In the genomic region with DNA sequence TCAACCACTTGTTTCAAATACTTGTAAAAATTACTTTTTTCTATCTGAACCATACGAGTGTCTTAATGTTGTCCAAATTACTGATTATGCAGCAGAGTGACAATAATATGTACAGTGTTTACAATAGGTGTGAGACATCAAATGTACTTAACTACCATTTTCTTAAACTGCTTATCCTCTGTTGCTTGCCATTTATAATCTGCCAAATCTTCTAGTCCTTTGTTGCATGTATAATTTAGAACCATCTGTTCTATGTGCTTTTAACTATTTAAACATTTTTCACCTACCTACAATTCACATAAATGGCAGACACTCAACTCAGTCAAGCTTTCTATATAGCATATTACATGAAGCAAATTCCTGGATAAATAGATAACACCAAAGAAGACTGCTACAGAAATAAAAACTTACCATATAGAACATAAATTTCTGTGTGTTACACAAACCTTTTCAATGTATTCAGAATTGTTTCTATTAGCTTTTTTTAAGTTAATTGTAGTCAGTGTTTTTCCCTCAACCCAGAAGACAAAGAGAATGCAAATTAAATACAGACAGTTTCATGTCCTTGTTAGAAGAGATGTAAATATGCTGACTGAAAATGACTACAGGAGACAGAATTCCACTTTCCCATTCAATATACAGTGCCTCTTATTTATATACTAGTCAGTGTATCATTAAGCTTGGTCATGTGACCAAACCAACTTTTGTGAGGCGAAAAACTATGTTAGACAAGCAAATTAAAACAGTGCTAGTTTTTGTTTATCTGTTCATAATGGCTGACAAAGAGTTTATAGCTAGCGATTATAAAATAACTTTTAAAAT, we compare ENCODE assay signal across 8 cellular contexts. TPM values are rescaled to one million over a fixed set of nuclear protein-coding genes. Genes with fewer than 3 reads are reported as not detected.
DNase-seq lines count a peak whose midpoint lies in the region; ATAC-seq, FAIRE-seq and TF ChIP-seq lines count a peak whose summit lies in the region.

No MANE protein-coding gene starts in this region.

- in situ Hi-C loops in GM12878 (cut with MboI), result no loop called here
- in situ Hi-C loops in HepG2 (cut with HindIII; ENCODE audit: extremely low pct_ligation_motif_present, low pct_unique_long_range_greater_than_20kb), result no loop called here

- TF ChIP-seq POLR2A in GM12878 (IDR thresholded peaks at IDR 0.05; ENCODE audit: low read depth, low read length), result no peak
- no peak for TF ChIP-seq POLR2A in HepG2 (IDR thresholded peaks at IDR 0.05; ENCODE audit: insufficient read depth in 1 of 2, low read depth in 2 of 2, low read length in 2 of 2)

- H2BK5ac ChIP-seq in trophoblast cell (ENCODE audit: low read depth, low read length, poor library complexity), result no peak overlapping the region

- no peak overlapping the region for H4K8ac ChIP-seq in trophoblast cell (ENCODE audit: low read depth, low read length)

- H3K4me2 ChIP-seq in MM.1S (ENCODE audit: low read depth, low read length) (peak overlapping the region; percentile 57), GM12878 (ENCODE audit: control insufficient read depth, insufficient read depth) (peak overlapping the region; percentile 71), HepG2 (ENCODE audit: low read depth, low read length) (peak overlapping the region; percentile 89), trophoblast cell (ENCODE audit: low read length) (no peak overlapping the region)

- H3K9me2 ChIP-seq in MM.1S (replicated peaks; ENCODE audit: insufficient read depth, low read length), result no peaks in the 10 kb centered on the region

- H3K27me3 Mint-ChIP-seq in Caco-2 (ENCODE audit: insufficient read depth, unreplicated experiment), result no peaks in the 10 kb centered on the region

- SMC1A ChIA-PET in GM12878 (lab: Charles Lee; ENCODE audit: uncharacterized antibody, unreplicated experiment), result interaction anchor here (0.9 to 2.2 kb wide), 10 partner anchors 8 to 324 kb away, joined by 3 to 6 read pairs (median 4); no protein-coding TSS in a partner anchor

- POLR2A ChIA-PET in Caco-2 (lab: Charles Lee), result no interaction called here
- POLR2A ChIA-PET in GM12878 (lab: Charles Lee), result interaction anchor here (0.7 to 1.9 kb wide), 3 partner anchors 12 to 287 kb away, joined by 3 to 4 read pairs (median 3); no protein-coding TSS in a partner anchor
- POLR2A ChIA-PET in HepG2 (lab: Yijun Ruan, JAX), result interaction anchor here (2.3 to 5.1 kb wide), 2 partner anchors 9 to 99 kb away, joined by 24 to 66 read pairs; partner anchors contain the start of gene MARCHF7

- H4K12ac ChIP-seq in trophoblast cell (ENCODE audit: low read depth, low read length), result no peak overlapping the region

- no peak overlapping the region for H3K23ac ChIP-seq in trophoblast cell (ENCODE audit: low read length)

- no peak overlapping the region for H4K91ac ChIP-seq in trophoblast cell (ENCODE audit: low read depth, low read length)

- DNase-seq in Caco-2, result no peak
- DNase-seq in MM.1S, result peak; percentile 35
- DNase-seq in GM12878 (ENCODE audit: low read depth, low spot score), result no peak
- no peak for DNase-seq in HepG2 (ENCODE audit: low spot score)
- DNase-seq in activated gamma-delta T cell treated with Interleukin-2 at 50 U/mL for 16 hours, result no peak
- DNase-seq in trophoblast cell, result no peak
- DNase-seq in GM10266 (ENCODE audit: extremely low spot score), result no peak

- CTCF ChIA-PET in Caco-2 (lab: Charles Lee) (interaction anchor here (0.7 to 1.9 kb wide), 2 partner anchors 13 to 56 kb away, joined by 3 to 7 read pairs; no protein-coding TSS in a partner anchor), GM12878 (lab: Yijun Ruan, JAX) (interaction anchor here (0.7 to 1.0 kb wide), 5 partner anchors 9 to 340 kb away, joined by 3 to 4 read pairs (median 3); no protein-coding TSS in a partner anchor), HepG2 (lab: Yijun Ruan, JAX; ENCODE audit: low intra/inter-chr PET ratio, low total read pairs) (no interaction called here)

- no peaks in the 10 kb centered on the region for H3K9me3 ChIP-seq in Caco-2
- no peaks in the 10 kb centered on the region for H3K9me3 ChIP-seq in MM.1S (replicated peaks; ENCODE audit: insufficient read depth, low read length)
- no peaks in the 10 kb centered on the region for H3K9me3 ChIP-seq in GM12878 (replicated peaks; ENCODE audit: control insufficient read depth, insufficient read depth, low read length)
- H3K9me3 ChIP-seq in HepG2 (ENCODE audit: low read length), result no peaks in the 10 kb centered on the region
- no peaks in the 10 kb centered on the region for H3K9me3 ChIP-seq in trophoblast cell (ENCODE audit: insufficient read depth, low read depth, low read length)

- H3K4me3 ChIP-seq in Caco-2 (ENCODE audit: low read depth, low read length), result peak overlapping the region; percentile 93
- H3K4me3 ChIP-seq in MM.1S (ENCODE audit: low read length), result peak overlapping the region; percentile 88
- H3K4me3 ChIP-seq in GM12878, result peak overlapping the region; percentile 70
- H3K4me3 ChIP-seq in HepG2 (replicated peaks in 1 of 3; ENCODE audit: insufficient read depth in 1 of 3, low read depth in 2 of 3, low read length in 3 of 3), result peak overlapping the region; percentile 76 to 100 (median 90); a peak in 5 of 6 replicates
- no peak overlapping the region for H3K4me3 ChIP-seq in trophoblast cell (ENCODE audit: low read depth, low read length)

- H2AK5ac ChIP-seq in trophoblast cell (ENCODE audit: low read length), result no peak overlapping the region

- peaks cover 13% of the 10 kb centered on the region for H3K79me2 ChIP-seq in MM.1S (ENCODE audit: low read length)
- peaks cover 33% of the 10 kb centered on the region for H3K79me2 ChIP-seq in GM12878 (ENCODE audit: control insufficient read depth, insufficient read depth, low read length)
- H3K79me2 ChIP-seq in HepG2 (ENCODE audit: insufficient read depth, low read length), result peaks cover 39% of the 10 kb centered on the region
- H3K79me2 ChIP-seq in trophoblast cell (ENCODE audit: control insufficient read depth, insufficient read depth, low read length, poor library complexity), result peaks cover 8% of the 10 kb centered on the region

- no peaks in the 10 kb centered on the region; the same call in 1 of the 2 replicates for H3K36me3 ChIP-seq in Caco-2 (ENCODE audit: control insufficient read depth, insufficient read depth, low read length)
- no peaks in the 10 kb centered on the region for H3K36me3 ChIP-seq in MM.1S (replicated peaks; ENCODE audit: insufficient read depth, low read length)
- no peaks in the 10 kb centered on the region for H3K36me3 ChIP-seq in GM12878 (ENCODE audit: control insufficient read depth in 2 of 2, insufficient read depth in 2 of 2, low read length in 1 of 2)
- H3K36me3 ChIP-seq in HepG2 (replicated peaks in 1 of 2; ENCODE audit: control insufficient read depth in 1 of 2, insufficient read depth in 2 of 2, low read length in 2 of 2), result no peaks in the 10 kb centered on the region
- no peaks in the 10 kb centered on the region for H3K36me3 ChIP-seq in trophoblast cell (ENCODE audit: control insufficient read depth in 1 of 2, insufficient read depth in 2 of 2, low read length in 2 of 2)

- peaks cover 11% of the 10 kb centered on the region for H3K79me1 ChIP-seq in trophoblast cell (ENCODE audit: low read length)

- peak overlapping the region; percentile 86 for H3K4me3 Mint-ChIP-seq in Caco-2 (ENCODE audit: unreplicated experiment)

- TF ChIP-seq RAD21 in GM12878 (IDR thresholded peaks at IDR 0.05; ENCODE audit: insufficient read depth, low read depth, low read length) (no peak), HepG2 (CRISPR knock-in tag; IDR thresholded peaks at IDR 0.05) (no peak)

- H4K20me1 ChIP-seq in MM.1S (ENCODE audit: insufficient read depth, low read length) (no peaks in the 10 kb centered on the region), GM12878 (ENCODE audit: control insufficient read depth, insufficient read depth) (no peaks in the 10 kb centered on the region), HepG2 (ENCODE audit: insufficient read depth, low read length) (no peaks in the 10 kb centered on the region)

- H3K18ac ChIP-seq in trophoblast cell (ENCODE audit: low read length), result no peak overlapping the region

- FAIRE-seq in GM12878 (lab: Jason Lieb, UNC) (no peak), HepG2 (lab: Jason Lieb, UNC) (no peak)

- 34% methylated on average over 3 of the region's 3 CpGs for WGBS in GM12878 (ENCODE audit: insufficient coverage, insufficient replicate concordance, low lambda C conversion rate, missing lambda C conversion rate)
- 32% methylated on average over 3 of the region's 3 CpGs for WGBS in HepG2 (ENCODE audit: low lambda C conversion rate)
- WGBS in trophoblast cell (ENCODE audit: extremely low coverage, insufficient coverage, insufficient read length), result no CpG with 5 or more reads among the region's 3 CpGs

- peaks cover 19% of the 10 kb centered on the region for H3K4me1 ChIP-seq in Caco-2
- H3K4me1 ChIP-seq in MM.1S (ENCODE audit: low read length), result peaks cover 3% of the 10 kb centered on the region; the same call in 1 of the 2 replicates
- H3K4me1 ChIP-seq in GM12878 (ENCODE audit: control insufficient read depth, insufficient read depth, low read length), result no peaks in the 10 kb centered on the region; the same call in 1 of the 2 replicates
- peaks cover 44% of the 10 kb centered on the region for H3K4me1 ChIP-seq in HepG2 (ENCODE audit: insufficient read depth, low read length)
- H3K4me1 ChIP-seq in trophoblast cell (ENCODE audit: control insufficient read depth in 1 of 2, insufficient read depth in 2 of 2, low read length in 2 of 2), result peaks cover 0 to 1% of the 10 kb centered on the region in 2 experiments

- H3K9ac ChIP-seq in MM.1S (ENCODE audit: low read length), result peak overlapping the region; percentile 81; the same call in 1 of the 2 replicates
- H3K9ac ChIP-seq in GM12878 (ENCODE audit: control insufficient read depth, insufficient read depth, low read length), result 0 out of 2 replicates have a peak overlapping the region, but pooled peaks have one; percentile 20
- peak overlapping the region; percentile 95 for H3K9ac ChIP-seq in HepG2 (ENCODE audit: insufficient read depth, low read depth, low read length)
- H3K9ac ChIP-seq in trophoblast cell (ENCODE audit: low read length), result no peak overlapping the region

- H2AFZ ChIP-seq in MM.1S (ENCODE audit: low read length) (no peak overlapping the region), GM12878 (ENCODE audit: control insufficient read depth, low read depth, low read length) (peak overlapping the region; percentile 48; the same call in 1 of the 2 replicates), HepG2 (ENCODE audit: low read length) (no peak overlapping the region), trophoblast cell (ENCODE audit: insufficient read depth, low read length, poor library complexity) (no peak overlapping the region)

- TF ChIP-seq CTCF in Caco-2 (IDR thresholded peaks at IDR 0.05; ENCODE audit: insufficient read depth in 1 of 2, low read depth in 1 of 2, low read length in 1 of 2, severe bottlenecking in 1 of 2, unreplicated experiment in 1 of 2) (no peak), MM.1S (IDR thresholded peaks at IDR 0.05; ENCODE audit: low read length) (no peak), GM12878 (IDR thresholded peaks at IDR 0.05 in 2 of 3, conservative IDR thresholded peaks at IDR 0.05 in 1 of 3; ENCODE audit: control insufficient read depth in 2 of 3, extremely low read depth in 1 of 3, insufficient read depth in 1 of 3, low read depth in 3 of 3, low read length in 3 of 3) (no peak), HepG2 (CRISPR knock-in tag; IDR thresholded peaks at IDR 0.05) (no peak), GM10266 (IDR thresholded peaks at IDR 0.05; ENCODE audit: control insufficient read depth, insufficient read depth, low read depth, missing control alignments) (no peak)

- intact Hi-C loops in Caco-2 (cut with micrococcal nuclease; ENCODE audit: unreplicated experiment) (no loop called here), GM12878 (cut with micrococcal nuclease; ENCODE audit: unreplicated experiment) (loop anchor here (10.0 kb wide), 2 partner anchors 321 to 351 kb away; no protein-coding TSS in a partner anchor), HepG2 (cut with micrococcal nuclease; ENCODE audit: unreplicated experiment) (loop anchor here (10.0 kb wide), 1 partner anchor 181 kb away; the partner anchor contains the start of gene CD302)

- BruUV-seq in Caco-2 (replicated peaks; lab: Mats Ljungman, UMichigan), result no TSS peak
- TSS peak; percentile 39 for BruUV-seq in GM12878 (replicated peaks; lab: Mats Ljungman, UMichigan)
- no TSS peak for BruUV-seq in HepG2 (replicated peaks; lab: Mats Ljungman, UMichigan)

- H3K14ac ChIP-seq in trophoblast cell (ENCODE audit: low read length), result no peak overlapping the region

- ATAC-seq in GM12878, result no peak; the same call in 2 of the 3 replicates
- ATAC-seq in HepG2, result no peak
- no peak for ATAC-seq in GM19035 (IDR thresholded peaks at IDR 0.05; ENCODE audit: unreplicated experiment)

- H3K36me3 Mint-ChIP-seq in Caco-2 (ENCODE audit: insufficient read depth, unreplicated experiment), result peaks cover 20% of the 10 kb centered on the region

- peaks cover 21% of the 10 kb centered on the region for H3F3A ChIP-seq in MM.1S (ENCODE audit: insufficient read depth, low read length)

- H2BK120ac ChIP-seq in trophoblast cell (ENCODE audit: insufficient read depth, low read length, poor library complexity), result no peak overlapping the region

- H3K9me3 Mint-ChIP-seq in Caco-2 (ENCODE audit: unreplicated experiment), result no peaks in the 10 kb centered on the region

- H3K27me3 ChIP-seq in Caco-2 (replicated peaks; ENCODE audit: control insufficient read depth, insufficient read depth, low read length), result no peaks in the 10 kb centered on the region
- H3K27me3 ChIP-seq in MM.1S (replicated peaks; ENCODE audit: insufficient read depth, low read length), result no peaks in the 10 kb centered on the region
- H3K27me3 ChIP-seq in GM12878 (replicated peaks in 1 of 2; ENCODE audit: control insufficient read depth in 2 of 2, insufficient read depth in 2 of 2, low read length in 1 of 2), result no peaks in the 10 kb centered on the region
- H3K27me3 ChIP-seq in HepG2 (ENCODE audit: control insufficient read depth in 1 of 2, insufficient read depth in 2 of 2, low read length in 2 of 2), result no peaks in the 10 kb centered on the region; a peak in 1 of 5 replicates
- no peaks in the 10 kb centered on the region for H3K27me3 ChIP-seq in trophoblast cell (ENCODE audit: insufficient read depth, low read length)

- H3K27ac ChIP-seq in MM.1S (ENCODE audit: low read length) (no peak overlapping the region; the same call in 1 of the 2 replicates), GM12878 (ENCODE audit: control insufficient read depth, insufficient read depth) (peak overlapping the region; percentile 73), HepG2 (ENCODE audit: extremely low read length, insufficient read depth, low read length) (peak overlapping the region; percentile 99), trophoblast cell (ENCODE audit: low read depth, low read length) (no peak overlapping the region)

- H2BK12ac ChIP-seq in trophoblast cell (ENCODE audit: low read length), result no peak overlapping the region

- peaks cover 21% of the 10 kb centered on the region for H3K4me1 Mint-ChIP-seq in Caco-2 (ENCODE audit: low read depth, unreplicated experiment)

- H3K4ac ChIP-seq in trophoblast cell (ENCODE audit: low read depth, low read length), result no peak overlapping the region

- peak overlapping the region; percentile 93 for H3K27ac Mint-ChIP-seq in Caco-2 (ENCODE audit: unreplicated experiment)

- RAD21 ChIA-PET in GM12878 (lab: Charles Lee; ENCODE audit: unreplicated experiment), result interaction anchor here (1.2 to 1.3 kb wide), 2 partner anchors 98 to 327 kb away, joined by 3 read pairs; partner anchors contain the start of gene MARCHF7

- TF ChIP-seq EP300 in GM12878 (IDR thresholded peaks at IDR 0.05; ENCODE audit: borderline replicate concordance in 1 of 2, control insufficient read depth in 1 of 2, low read depth in 2 of 2, low read length in 2 of 2) (no peak), HepG2 (IDR thresholded peaks at IDR 0.05; ENCODE audit: low read depth in 2 of 2, low read length in 2 of 2) (no peak), HepG2 (CRISPR knock-in tag; IDR thresholded peaks at IDR 0.05; ENCODE audit: borderline replicate concordance) (no peak)

RNA-seq across cellular contexts. Expression of gene BAZ2B, which starts 2.6 kb away (rescaled TPM):
- 32.9 and 34.6 TPM in 2 replicates for total RNA-seq in Caco-2 (2022)
- 510 and 514 TPM in 2 replicates for total RNA-seq in GM12878 (2013; cell fraction: nucleolus; rRNA removed)
- total RNA-seq in GM12878 (2014; rRNA removed), result 29.0 and 35.7 TPM in 2 replicates
- 49.7 and 52.7 TPM in 2 replicates for total RNA-seq in GM12878 (2014; rRNA removed; fragmentation: Illumina TruSeq; extraction: Trizol)
- 32.1 and 33.0 TPM in 2 replicates for total RNA-seq in GM12878 (2021)
- polyA plus RNA-seq in GM12878 (2011; ENCODE audit: low read depth), result 23.5 TPM
- 24.9 and 33.1 TPM in 2 replicates for polyA plus RNA-seq in GM12878 (2011; rRNA removed)
- polyA plus RNA-seq in GM12878 (2011; cell fraction: cytosol; rRNA removed), result 12.6 and 14.4 TPM in 2 replicates
- polyA plus RNA-seq in GM12878 (2011; cell fraction: nucleus; rRNA removed), result 33.1 and 42.0 TPM in 2 replicates
- polyA plus RNA-seq in GM12878 (2012), result 19.7 and 23.3 TPM in 2 replicates
- 33.3 and 47.1 TPM in 2 replicates for polyA plus RNA-seq in GM12878 (2014; fragmentation: Illumina TruSeq; extraction: Trizol)
- 10 to 100 TPM in 1 of 2 experiments, 1 to 10 TPM in 1; 8.8 to 12.8 TPM for polyA plus RNA-seq in GM12878 (2014; fragmentation: Nextera tagmentation; extraction: Ambion mirVana)
- 18.6 and 24.5 TPM in 2 replicates for polyA plus RNA-seq in GM12878 (2014; rRNA removed)
- polyA plus RNA-seq in GM12878 (2016; fragmentation: Nextera tagmentation; extraction: Ambion mirVana), result 10 to 100 TPM; 22.4 to 23.9 TPM
- 71.0 and 79.2 TPM in 2 replicates for polyA minus RNA-seq in GM12878 (2011; rRNA and poly(A)+ RNA removed)
- 18.4 and 19.5 TPM in 2 replicates for polyA minus RNA-seq in GM12878 (2011; cell fraction: cytosol; rRNA and poly(A)+ RNA removed)
- polyA minus RNA-seq in GM12878 (2011; cell fraction: nucleus; rRNA and poly(A)+ RNA removed), result 68.2 and 95.3 TPM in 2 replicates
- total RNA-seq in HepG2 (2016; rRNA removed; fragmentation: Illumina TruSeq; extraction: Trizol), result 15.1 and 18.2 TPM in 2 replicates
- total RNA-seq in HepG2 (2016; cell fraction: cytosol; rRNA removed; fragmentation: Illumina TruSeq; extraction: Trizol; ENCODE audit: low read depth), result 2.2 and 3.3 TPM in 2 replicates
- 12.4 and 14.2 TPM in 2 replicates for total RNA-seq in HepG2 (2016; cell fraction: insoluble cytoplasmic fraction; rRNA removed; fragmentation: Illumina TruSeq; extraction: Trizol)
- 3.9 and 5.1 TPM in 2 replicates for total RNA-seq in HepG2 (2016; cell fraction: membrane; rRNA removed; fragmentation: Illumina TruSeq; extraction: Trizol)
- total RNA-seq in HepG2 (2016; cell fraction: nucleus; rRNA removed; fragmentation: Illumina TruSeq; extraction: Trizol), result 33.1 and 38.7 TPM in 2 replicates
- 14.0 and 15.2 TPM in 2 replicates for polyA plus RNA-seq in HepG2 (2011; rRNA removed)
- polyA plus RNA-seq in HepG2 (2011; cell fraction: cytosol; rRNA removed), result 6.3 and 12.7 TPM in 2 replicates
- 20.8 and 25.8 TPM in 2 replicates for polyA plus RNA-seq in HepG2 (2011; cell fraction: nucleus; rRNA removed)
- 17.8 and 20.4 TPM in 2 replicates for polyA plus RNA-seq in HepG2 (2012)
- 0.34 and 0.37 TPM in 2 replicates for polyA plus RNA-seq in HepG2 (2016; cell fraction: cytosol; fragmentation: Illumina TruSeq; extraction: Trizol; ENCODE audit: low read depth)
- 4.2 and 5.1 TPM in 2 replicates for polyA plus RNA-seq in HepG2 (2016; cell fraction: insoluble cytoplasmic fraction; fragmentation: Illumina TruSeq; extraction: Trizol; ENCODE audit: low read depth)
- 0.52 and 0.54 TPM in 2 replicates for polyA plus RNA-seq in HepG2 (2016; cell fraction: membrane; fragmentation: Illumina TruSeq; extraction: Trizol; ENCODE audit: low read depth)
- 11.7 and 14.3 TPM in 2 replicates for polyA plus RNA-seq in HepG2 (2016; cell fraction: nucleus; fragmentation: Illumina TruSeq; extraction: Trizol; ENCODE audit: insufficient read depth, low read depth)
- polyA minus RNA-seq in HepG2 (2011; rRNA and poly(A)+ RNA removed; ENCODE audit: low replicate concordance), result 55.1 and 69.5 TPM in 2 replicates
- polyA minus RNA-seq in HepG2 (2011; cell fraction: cytosol; rRNA and poly(A)+ RNA removed), result 20.9 and 23.2 TPM in 2 replicates
- 158 and 192 TPM in 2 replicates for polyA minus RNA-seq in HepG2 (2011; cell fraction: nucleus; rRNA and poly(A)+ RNA removed)
- polyA plus RNA-seq in trophoblast cell (2013), result 29.8 and 32.0 TPM in 2 replicates

Comparison
In these comparisons a context has a peak if more than half of its experiments do, and no peak if none do; other contexts are left out.
1. H3K27ac ChIP-seq: peak in GM12878 (single experiment) and HepG2 (single experiment); none in MM.1S (single experiment) and trophoblast cell (single experiment).